Comparison of ENCODE assay signal across 33 cellular contexts in the genomic region with DNA sequence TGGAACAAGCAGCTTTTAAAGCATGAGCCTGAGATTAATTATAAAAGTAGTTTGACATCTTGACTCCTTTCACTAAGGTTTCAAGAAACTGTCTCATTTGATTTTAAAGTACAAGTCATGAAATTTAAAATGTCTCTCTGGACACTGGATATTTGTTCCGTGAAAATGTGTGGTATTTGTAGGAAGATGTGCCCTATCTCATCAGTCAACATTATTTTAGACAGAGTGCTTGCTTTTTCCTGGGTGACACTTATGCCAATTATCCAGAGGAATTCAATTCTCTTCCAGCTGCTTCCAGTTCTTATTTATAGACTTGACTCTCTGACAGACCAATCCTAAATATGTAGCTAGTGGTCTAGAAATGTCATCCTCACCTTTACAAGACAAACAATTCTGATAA.
"Had no signal": no experiment of that assay in that cellular context is flagged by ENCODE, and none has a peak within 500 bp of the region (broad histone marks: within the 10 kb centered on the region; RNA-seq: fewer than 3 reads in every experiment).

No MANE protein-coding gene starts in this region.

- H3K4me3 ChIP-seq: body of pancreas, esophagus muscularis mucosa, gastroesophageal sphincter, heart right ventricle had no signal

- H3K27ac ChIP-seq: body of pancreas, esophagus muscularis mucosa, gastroesophageal sphincter had no signal

- H3K27ac Mint-ChIP-seq: activated CD4-positive, alpha-beta memory T cell treated with anti-CD3 and anti-CD28 coated beads for 36 hours; activated CD4-positive, alpha-beta T cell treated with anti-CD3 and anti-CD28 coated beads for 36 hours; activated CD4-positive, alpha-beta T cell treated with anti-CD3 and anti-CD28 coated beads, Interleukin-2, amount 10 ng/mL, durations not matched to agents 24 days and 14 days; activated CD8-positive, alpha-beta memory T cell treated with anti-CD3 and anti-CD28 coated beads, Interleukin-2, amount 10 ng/mL, durations not matched to agents 7 days and 5 days; activated CD8-positive, alpha-beta T cell treated with anti-CD3 and anti-CD28 coated beads, Interleukin-2, amount 10 ng/mL, durations not matched to agents 7 days and 5 days; activated naive CD4-positive, alpha-beta T cell treated with anti-CD3 and anti-CD28 coated beads for 36 hours; activated naive CD4-positive, alpha-beta T cell treated with anti-CD3 and anti-CD28 coated beads, Interleukin-2, amount 50 U/mL, for 24 hours; activated naive CD8-positive, alpha-beta T cell treated with anti-CD3 and anti-CD28 coated beads for 36 hours; activated naive CD8-positive, alpha-beta T cell treated with anti-CD3 and anti-CD28 coated beads, Interleukin-2, amount 50 U/mL, for 24 hours; activated T-helper 1 cell treated with anti-CD3 and anti-CD28 coated beads, Interleukin-12 subunit alpha, Interleukin-12 subunit beta, Interleukin-2, Interleukin-4 antibody, amounts not matched to agents 30 ng/mL and 10 ng/mL and 1 ng/mL, durations not matched to agents 14 hours and 24 hours and 36 hours; activated T-helper 2 cell treated with anti-CD3 and anti-CD28 coated beads, Interferon-gamma antibody, Interleukin-2, Interleukin-4, amounts not matched to agents 10 μg/mL and 5 μg/mL and 100 μg/mL, durations not matched to agents 14 hours and 24 hours and 36 hours; effector memory CD8-positive, alpha-beta T cell; T-helper 17 cell; T-helper 2 cell treated with Interferon-gamma antibody and Interleukin-4, amounts not matched to agents 5 μg/mL and 100 μg/mL, for 36 hours had no signal

- H3K4me3 Mint-ChIP-seq: activated CD4-positive, alpha-beta memory T cell treated with anti-CD3 and anti-CD28 coated beads for 36 hours; activated CD4-positive, alpha-beta T cell treated with anti-CD3 and anti-CD28 coated beads for 36 hours; activated CD4-positive, alpha-beta T cell treated with anti-CD3 and anti-CD28 coated beads, Interleukin-2, amount 10 ng/mL, durations not matched to agents 24 days and 14 days; activated CD8-positive, alpha-beta memory T cell treated with anti-CD3 and anti-CD28 coated beads, Interleukin-2, amount 10 ng/mL, durations not matched to agents 7 days and 5 days; activated CD8-positive, alpha-beta T cell treated with anti-CD3 and anti-CD28 coated beads, Interleukin-2, amount 10 ng/mL, durations not matched to agents 7 days and 5 days; activated naive CD4-positive, alpha-beta T cell treated with anti-CD3 and anti-CD28 coated beads for 36 hours; activated naive CD4-positive, alpha-beta T cell treated with anti-CD3 and anti-CD28 coated beads, Interleukin-2, amount 50 U/mL, for 24 hours; activated naive CD8-positive, alpha-beta T cell treated with anti-CD3 and anti-CD28 coated beads for 36 hours; activated naive CD8-positive, alpha-beta T cell treated with anti-CD3 and anti-CD28 coated beads, Interleukin-2, amount 50 U/mL, for 24 hours; activated T-helper 1 cell treated with anti-CD3 and anti-CD28 coated beads, Interleukin-12 subunit alpha, Interleukin-12 subunit beta, Interleukin-2, Interleukin-4 antibody, amounts not matched to agents 30 ng/mL and 10 ng/mL and 1 ng/mL, durations not matched to agents 14 hours and 24 hours and 36 hours; effector memory CD8-positive, alpha-beta T cell; T-helper 17 cell; T-helper 2 cell treated with Interferon-gamma antibody and Interleukin-4, amounts not matched to agents 5 μg/mL and 100 μg/mL, for 36 hours had no signal

- ATAC-seq: activated CD4-positive, alpha-beta T cell treated with anti-CD3 and anti-CD28 coated beads for 36 hours; activated CD8-positive, alpha-beta memory T cell treated with anti-CD3 and anti-CD28 coated beads, Interleukin-2, amount 10 ng/mL, durations not matched to agents 7 days and 5 days; activated CD8-positive, alpha-beta T cell treated with anti-CD3 and anti-CD28 coated beads, Interleukin-2, amount 10 ng/mL, durations not matched to agents 7 days and 5 days; activated naive CD8-positive, alpha-beta T cell treated with anti-CD3 and anti-CD28 coated beads, Interleukin-2, amount 50 U/mL, for 24 hours; body of pancreas; effector memory CD8-positive, alpha-beta T cell; gastroesophageal sphincter; heart right ventricle; T-helper 17 cell had no signal

- DNase-seq: activated CD4-positive, alpha-beta memory T cell treated with anti-CD3 and anti-CD28 coated beads for 36 hours; activated CD4-positive, alpha-beta T cell treated with anti-CD3 and anti-CD28 coated beads for 36 hours; activated CD4-positive, alpha-beta T cell treated with anti-CD3 and anti-CD28 coated beads, Interleukin-2, amount 10 ng/mL, durations not matched to agents 24 days and 14 days; activated CD4-positive, CD25-positive, alpha-beta regulatory T cell; activated CD4-positive, CD25-positive, alpha-beta regulatory T cell treated with anti-CD3 and anti-CD28 coated beads, Interleukin-2, amount 50 U/mL, for 72 hours; activated CD8-positive, alpha-beta memory T cell treated with anti-CD3 and anti-CD28 coated beads, Interleukin-2, amount 10 ng/mL, durations not matched to agents 7 days and 5 days; activated CD8-positive, alpha-beta memory T cell treated with anti-CD3 and anti-CD28 coated beads, Interleukin-2, amount 50 U/mL, for 4 hours; activated CD8-positive, alpha-beta T cell treated with anti-CD3 and anti-CD28 coated beads, Interleukin-2, amount 10 ng/mL, durations not matched to agents 7 days and 5 days; activated effector memory CD4-positive, alpha-beta T cell treated with anti-CD3 and anti-CD28 coated beads, Interleukin-2, amount 50 U/mL, for 16 hours; activated naive CD4-positive, alpha-beta T cell treated with anti-CD3 and anti-CD28 coated beads for 36 hours; activated naive CD8-positive, alpha-beta T cell treated with anti-CD3 and anti-CD28 coated beads for 36 hours; activated naive CD8-positive, alpha-beta T cell treated with anti-CD3 and anti-CD28 coated beads, Interleukin-2, amount 50 U/mL, for 24 hours; activated T-cell treated with anti-CD3 and anti-CD28 coated beads, Interleukin-2, amount 50 U/mL, for 1 hour; activated T-cell treated with anti-CD3 and anti-CD28 coated beads, Interleukin-2, amount 50 U/mL, for 48 hours; aorta; body of pancreas; caudate nucleus; cortex of kidney; dermis blood vessel endothelial cell; effector CD4-positive, alpha-beta T cell; effector memory CD8-positive, alpha-beta T cell; erythroblast; foreskin melanocyte; heart right ventricle; T-helper 1 cell; T-helper 17 cell; T1000 had no signal

- H3K27me3 ChIP-seq: body of pancreas, esophagus muscularis mucosa, gastroesophageal sphincter, heart right ventricle had no signal

- H3K36me3 Mint-ChIP-seq: activated CD4-positive, alpha-beta memory T cell treated with anti-CD3 and anti-CD28 coated beads for 36 hours; activated CD8-positive, alpha-beta memory T cell treated with anti-CD3 and anti-CD28 coated beads, Interleukin-2, amount 10 ng/mL, durations not matched to agents 7 days and 5 days; activated naive CD4-positive, alpha-beta T cell treated with anti-CD3 and anti-CD28 coated beads, Interleukin-2, amount 50 U/mL, for 24 hours; activated naive CD8-positive, alpha-beta T cell treated with anti-CD3 and anti-CD28 coated beads for 36 hours had no signal

- H3K27me3 Mint-ChIP-seq: activated CD4-positive, alpha-beta memory T cell treated with anti-CD3 and anti-CD28 coated beads for 36 hours; activated CD4-positive, alpha-beta T cell treated with anti-CD3 and anti-CD28 coated beads for 36 hours; activated CD4-positive, alpha-beta T cell treated with anti-CD3 and anti-CD28 coated beads, Interleukin-2, amount 10 ng/mL, durations not matched to agents 24 days and 14 days; activated CD8-positive, alpha-beta memory T cell treated with anti-CD3 and anti-CD28 coated beads, Interleukin-2, amount 10 ng/mL, durations not matched to agents 7 days and 5 days; activated naive CD4-positive, alpha-beta T cell treated with anti-CD3 and anti-CD28 coated beads, Interleukin-2, amount 50 U/mL, for 24 hours; activated naive CD8-positive, alpha-beta T cell treated with anti-CD3 and anti-CD28 coated beads for 36 hours; activated naive CD8-positive, alpha-beta T cell treated with anti-CD3 and anti-CD28 coated beads, Interleukin-2, amount 50 U/mL, for 24 hours; effector memory CD8-positive, alpha-beta T cell; T-helper 17 cell had no signal

- H3K4me1 Mint-ChIP-seq: activated CD4-positive, alpha-beta T cell treated with anti-CD3 and anti-CD28 coated beads, Interleukin-2, amount 10 ng/mL, durations not matched to agents 24 days and 14 days; activated CD8-positive, alpha-beta memory T cell treated with anti-CD3 and anti-CD28 coated beads, Interleukin-2, amount 10 ng/mL, durations not matched to agents 7 days and 5 days; activated naive CD4-positive, alpha-beta T cell treated with anti-CD3 and anti-CD28 coated beads, Interleukin-2, amount 50 U/mL, for 24 hours; activated naive CD8-positive, alpha-beta T cell treated with anti-CD3 and anti-CD28 coated beads for 36 hours; T-helper 17 cell had no signal

- H3K9me3 Mint-ChIP-seq: activated CD4-positive, alpha-beta T cell treated with anti-CD3 and anti-CD28 coated beads, Interleukin-2, amount 10 ng/mL, durations not matched to agents 24 days and 14 days; activated naive CD4-positive, alpha-beta T cell treated with anti-CD3 and anti-CD28 coated beads for 36 hours; activated naive CD4-positive, alpha-beta T cell treated with anti-CD3 and anti-CD28 coated beads, Interleukin-2, amount 50 U/mL, for 24 hours; activated naive CD8-positive, alpha-beta T cell treated with anti-CD3 and anti-CD28 coated beads for 36 hours; activated T-helper 2 cell treated with anti-CD3 and anti-CD28 coated beads, Interferon-gamma antibody, Interleukin-2, Interleukin-4, amounts not matched to agents 10 μg/mL and 5 μg/mL and 100 μg/mL, durations not matched to agents 14 hours and 24 hours and 36 hours; T-helper 2 cell treated with Interferon-gamma antibody and Interleukin-4, amounts not matched to agents 5 μg/mL and 100 μg/mL, for 36 hours had no signal

- H3K9me3 ChIP-seq: body of pancreas had no signal

- H3K4me1 ChIP-seq: body of pancreas, esophagus muscularis mucosa, gastroesophageal sphincter, heart right ventricle had no signal

- H3K36me3 ChIP-seq: esophagus muscularis mucosa, gastroesophageal sphincter, heart right ventricle had no signal
